ENCODE assay signal across 8 cellular contexts in genomic region chr3:52897130-52898109, GRCh38. TPM values are rescaled to one million over a fixed set of nuclear protein-coding genes. Genes with fewer than 3 reads are reported as not detected.
DNase-seq lines count a peak whose midpoint lies in the region; ATAC-seq and TF ChIP-seq lines count a peak whose summit lies in the region.

Gene STIMATE (minus strand): TSS chr3:52897548. CDS start chr3:52897450, 98 bp downstream.

- peak within 1 kb of the TSS; percentile 71 for H4K91ac ChIP-seq in trophoblast cell (ENCODE audit: low read depth, low read length)

- H3K79me1 ChIP-seq in trophoblast cell (ENCODE audit: low read length), result peaks cover 2% of the 10 kb centered on the region

- H3K36me3 ChIP-seq in cardiac muscle cell (no peaks in the 10 kb centered on the region), trophoblast cell (ENCODE audit: control insufficient read depth in 1 of 2, insufficient read depth in 2 of 2, low read length in 2 of 2) (no peaks in the 10 kb centered on the region), tibial artery (peaks cover 0 to 7% (median 0%) of the 10 kb centered on the region in 3 donors)

- no peak within 1 kb of the TSS for H2BK120ac ChIP-seq in trophoblast cell (ENCODE audit: insufficient read depth, low read length, poor library complexity)

- peak within 1 kb of the TSS; percentile 17 for H3K4ac ChIP-seq in trophoblast cell (ENCODE audit: low read depth, low read length)

- H3K4me3 ChIP-seq in GM12865 (ENCODE audit: low read depth, low read length), result peak within 1 kb of the TSS; percentile 65
- H3K4me3 ChIP-seq in cardiac muscle cell, result peak within 1 kb of the TSS; percentile 57
- peak within 1 kb of the TSS; percentile 91 for H3K4me3 ChIP-seq in trophoblast cell (ENCODE audit: low read depth, low read length)
- peak within 1 kb of the TSS; percentile 83 to 91 for H3K4me3 ChIP-seq in tibial artery

- peaks cover 4% of the 10 kb centered on the region for H3K27me3 ChIP-seq in cardiac muscle cell
- H3K27me3 ChIP-seq in trophoblast cell (ENCODE audit: insufficient read depth, low read length), result no peaks in the 10 kb centered on the region
- no peaks in the 10 kb centered on the region for H3K27me3 ChIP-seq in tibial artery

- no peak within 1 kb of the TSS for H2BK5ac ChIP-seq in trophoblast cell (ENCODE audit: low read depth, low read length, poor library complexity)

- H3K23ac ChIP-seq in trophoblast cell (ENCODE audit: low read length), result no peak within 1 kb of the TSS

- H3K9ac ChIP-seq in trophoblast cell (ENCODE audit: low read length), result peak within 1 kb of the TSS; percentile 89

- DNase-seq in GM12865 (ENCODE audit: low read depth) (peak; percentile 88), NCI-H1048 (lab: John Stamatoyannopoulos, UW) (peak; percentile 67), SW480 (ENCODE audit: low spot score) (peak; percentile 85), cardiac muscle cell (ENCODE audit: low read depth in 1 of 2, low spot score in 1 of 2) (peak; percentile 82 to 91), trophoblast cell (peak; percentile 92 to 97), tibial artery (peak; percentile 88 to 94)
- DNase-seq in activated naive CD8-positive, alpha-beta T cell treated with anti-CD3 and anti-CD28 coated beads, Interleukin-2, amount 50 U/mL, for 16 hours (ENCODE audit: low read depth, low spot score), result peak; percentile 62

- peak within 1 kb of the TSS; percentile 88 for H4K8ac ChIP-seq in trophoblast cell (ENCODE audit: low read depth, low read length)

- H3K18ac ChIP-seq in trophoblast cell (ENCODE audit: low read length), result peak within 1 kb of the TSS; percentile 16

- peak within 1 kb of the TSS; percentile 59 for H4K12ac ChIP-seq in trophoblast cell (ENCODE audit: low read depth, low read length)

- peaks cover 4% of the 10 kb centered on the region for H3K79me2 ChIP-seq in trophoblast cell (ENCODE audit: control insufficient read depth, insufficient read depth, low read length, poor library complexity)

- no peaks in the 10 kb centered on the region for H3K9me3 ChIP-seq in cardiac muscle cell (ENCODE audit: low read depth)
- H3K9me3 ChIP-seq in trophoblast cell (ENCODE audit: insufficient read depth, low read depth, low read length), result no peaks in the 10 kb centered on the region
- H3K9me3 ChIP-seq in tibial artery, result no peaks in the 10 kb centered on the region

- peak; percentile 95 for ATAC-seq in HG02588 (IDR thresholded peaks at IDR 0.05; ENCODE audit: unreplicated experiment)

- intact Hi-C loops in tibial artery (cut with DNase I; ENCODE audit: low total_unique reads), result no loop called here

- H2BK12ac ChIP-seq in trophoblast cell (ENCODE audit: low read length), result no peak within 1 kb of the TSS

- no CpG with 5 or more reads among the region's 85 CpGs for WGBS in trophoblast cell (ENCODE audit: extremely low coverage, insufficient coverage, insufficient read length)

- H3K27ac ChIP-seq in cardiac muscle cell (no peak within 1 kb of the TSS), trophoblast cell (ENCODE audit: low read depth, low read length) (no peak within 1 kb of the TSS), tibial artery (peak within 1 kb of the TSS; percentile 85 to 89)

- H3K4me1 ChIP-seq in cardiac muscle cell (ENCODE audit: low read depth) (peaks cover 6% of the 10 kb centered on the region), trophoblast cell (ENCODE audit: control insufficient read depth in 1 of 2, insufficient read depth in 2 of 2, low read length in 2 of 2) (peaks cover 0 to 6% of the 10 kb centered on the region in 2 experiments), tibial artery (peaks cover 0 to 47% (median 42%) of the 10 kb centered on the region in 4 donors)

- no peak within 1 kb of the TSS for H2AK5ac ChIP-seq in trophoblast cell (ENCODE audit: low read length)

- peak within 1 kb of the TSS; percentile 98 for H2AFZ ChIP-seq in trophoblast cell (ENCODE audit: insufficient read depth, low read length, poor library complexity)

- peak within 1 kb of the TSS; percentile 86 for H3K4me2 ChIP-seq in trophoblast cell (ENCODE audit: low read length)

- peak within 1 kb of the TSS; percentile 85 for H3K14ac ChIP-seq in trophoblast cell (ENCODE audit: low read length)

- TF ChIP-seq CTCF in GM12865 (IDR thresholded peaks at IDR 0.05; ENCODE audit: insufficient read depth, low read depth, low read length, missing control alignments) (no peak), cardiac muscle cell (IDR thresholded peaks at IDR 0.05; ENCODE audit: low read depth, low read length) (no peak), tibial artery (IDR thresholded peaks at IDR 0.05) (peak in 1 of 2 experiments; percentile 13)

RNA-seq across cellular contexts. Expression of gene STIMATE, which starts in this region (rescaled TPM):
- 9.0 and 17.4 TPM in 2 replicates for total RNA-seq in cardiac muscle cell
- 4.8 and 7.3 TPM in 2 replicates for polyA plus RNA-seq in cardiac muscle cell
- 11.0 and 11.1 TPM in 2 replicates for polyA plus RNA-seq in trophoblast cell (2013)

Comparison
In these comparisons a context has a peak if more than half of its experiments do, and no peak if none do; other contexts are left out.
1. H3K27ac ChIP-seq: peak in tibial artery (2 of 2); none in cardiac muscle cell (single experiment) and trophoblast cell (single experiment).
2. Peak in every context shown above with its lines, with median percentiles within 50 percentile points of each other: DNase-seq and H3K4me3 ChIP-seq.